1 cellular context compared by ENCODE assay signal in genomic region chr17:47997595-47997994, GRCh38.
TF ChIP-seq lines count a peak whose summit lies in the region.

No MANE protein-coding gene starts in this region.

TF ChIP-seq in H1, 55 proteins besides CTCF, POLR2A, EP300 and RAD21:
- TF ChIP-seq NRF1 (IDR thresholded peaks at IDR 0.05; ENCODE audit: low read depth, low read length) (no peak), ATF3 (IDR thresholded peaks at IDR 0.05; ENCODE audit: insufficient read depth, low read depth, low read length) (no peak), TBP (IDR thresholded peaks at IDR 0.05; ENCODE audit: low read depth, low read length) (no peak), RFX5 (IDR thresholded peaks at IDR 0.05; ENCODE audit: borderline replicate concordance, low read depth, low read length) (no peak), SRF (IDR thresholded peaks at IDR 0.05; ENCODE audit: low read depth, low read length) (no peak)
